15 cellular contexts compared by ENCODE assay signal in genomic region chr16:79784007-79784406, GRCh38.
DNase-seq lines count a peak whose midpoint lies in the region; ATAC-seq and TF ChIP-seq lines count a peak whose summit lies in the region.
"Had no signal": no experiment of that assay in that cellular context is flagged by ENCODE, and none has a peak within 500 bp of the region (broad histone marks: within the 10 kb centered on the region; RNA-seq: fewer than 3 reads in every experiment).

No MANE protein-coding gene starts in this region.

- no peaks in the 10 kb centered on the region for H3K9me2 ChIP-seq in hepatocyte (replicated peaks; ENCODE audit: insufficient read depth)

- in situ Hi-C loops in HAP-1 (cut with MboI; ENCODE audit: low sequenced_read_pairs), result no loop called here

- TF ChIP-seq CTCF in colonic mucosa (IDR thresholded peaks at IDR 0.05) (no peak), hepatocyte (IDR thresholded peaks at IDR 0.05; ENCODE audit: poor library complexity) (no peak), smooth muscle cell (IDR thresholded peaks at IDR 0.05; ENCODE audit: borderline replicate concordance, insufficient read depth, poor library complexity, severe bottlenecking) (no peak)

- H3K4me1 ChIP-seq in colonic mucosa, result no peaks in the 10 kb centered on the region
- H3K4me1 ChIP-seq in hepatocyte (ENCODE audit: insufficient read depth), result no peaks in the 10 kb centered on the region
- no peaks in the 10 kb centered on the region for H3K4me1 ChIP-seq in smooth muscle cell (ENCODE audit: low read depth)
- H3K4me1 ChIP-seq in HAP-1, result no peaks in the 10 kb centered on the region

- H3K9me3 ChIP-seq in colonic mucosa (no peaks in the 10 kb centered on the region), hepatocyte (ENCODE audit: low read depth) (no peaks in the 10 kb centered on the region), smooth muscle cell (replicated peaks; ENCODE audit: low read depth) (no peaks in the 10 kb centered on the region), HAP-1 (no peaks in the 10 kb centered on the region)

- H2AFZ ChIP-seq in hepatocyte (no peak overlapping the region), smooth muscle cell (ENCODE audit: low read depth) (no peak overlapping the region)
- H2AFZ ChIP-seq: GM23248 had no signal

- H3K36me3 ChIP-seq in colonic mucosa, result no peaks in the 10 kb centered on the region
- no peaks in the 10 kb centered on the region for H3K36me3 ChIP-seq in hepatocyte (replicated peaks; ENCODE audit: insufficient read depth, low read depth)
- no peaks in the 10 kb centered on the region for H3K36me3 ChIP-seq in smooth muscle cell (ENCODE audit: low read depth)
- H3K36me3 ChIP-seq in HAP-1 (replicated peaks), result no peaks in the 10 kb centered on the region

- no peaks in the 10 kb centered on the region for H3K79me2 ChIP-seq in hepatocyte
- H3K79me2 ChIP-seq in smooth muscle cell (ENCODE audit: low read depth), result no peaks in the 10 kb centered on the region

- no peak for ATAC-seq in GM21619 (IDR thresholded peaks at IDR 0.05; ENCODE audit: unreplicated experiment)

- DNase-seq in H4 (ENCODE audit: low spot score), result peak; percentile 63
- no peak for DNase-seq in colonic mucosa
- peak; percentile 24 for DNase-seq in hepatocyte (ENCODE audit: low spot score)
- DNase-seq in smooth muscle cell (lab: John Stamatoyannopoulos, UW; ENCODE audit: unreplicated experiment), result no peak
- no peak for DNase-seq in HAP-1 (ENCODE audit: low spot score in 2 of 2)
- no peak for DNase-seq in stimulated activated CD4-positive, alpha-beta T cell treated with anti-CD3 and anti-CD28 coated beads, Interleukin-15, amount 100 ng/mL, for 24 hours
- no peak for DNase-seq in iPS-NIHi7 (ENCODE audit: extremely low spot score)
- DNase-seq: ACHN; C1 segment of cervical spinal cord; CD4-positive, alpha-beta memory T cell; DND-41; GDM1; GM23248; H7 had no signal

- H3F3A ChIP-seq in smooth muscle cell (ENCODE audit: low read depth), result no peaks in the 10 kb centered on the region

- 57% methylated on average over 5 of the region's 5 CpGs for WGBS in hepatocyte (ENCODE audit: low lambda C conversion rate, missing lambda C conversion rate)
- WGBS in smooth muscle cell (ENCODE audit: low lambda C conversion rate), result 24% methylated on average over 5 of the region's 5 CpGs

- no peaks in the 10 kb centered on the region for H4K20me1 ChIP-seq in hepatocyte (ENCODE audit: insufficient read depth, poor library complexity, severe bottlenecking)
- H4K20me1 ChIP-seq in smooth muscle cell (ENCODE audit: low read depth), result no peaks in the 10 kb centered on the region

- H3K9ac ChIP-seq in colonic mucosa (ENCODE audit: low read depth in 2 of 2, low read length in 2 of 2), result no peak overlapping the region
- no peak overlapping the region for H3K9ac ChIP-seq in smooth muscle cell (ENCODE audit: low read depth)
- H3K9ac ChIP-seq: GM23248 had no signal

- H3K27me3 ChIP-seq in colonic mucosa (no peaks in the 10 kb centered on the region), hepatocyte (no peaks in the 10 kb centered on the region), smooth muscle cell (ENCODE audit: low read depth) (no peaks in the 10 kb centered on the region), HAP-1 (ENCODE audit: low read depth) (no peaks in the 10 kb centered on the region)

- H3K4me3 ChIP-seq in colonic mucosa (no peak overlapping the region), hepatocyte (no peak overlapping the region), smooth muscle cell (no peak overlapping the region), HAP-1 (no peak overlapping the region)
- H3K4me3 ChIP-seq: GM23248 had no signal

- intact Hi-C loops in colonic mucosa (cut with DNase I), result no loop called here

- H3K4me2 ChIP-seq in hepatocyte, result no peak overlapping the region
- H3K4me2 ChIP-seq in smooth muscle cell, result peak overlapping the region; percentile 4

- H3K27ac ChIP-seq in colonic mucosa (peak overlapping the region; percentile 2), hepatocyte (no peak overlapping the region), smooth muscle cell (ENCODE audit: low read depth) (peak overlapping the region; percentile 4)
- H3K27ac ChIP-seq: GM23248 had no signal

Comparison
In these comparisons a context has a peak if more than half of its experiments do, and no peak if none do; other contexts are left out.
1. DNase-seq: peak in H4 (single experiment) and hepatocyte (single experiment); none in colonic mucosa (single experiment), smooth muscle cell (single experiment), HAP-1 (0 of 2), stimulated activated CD4-positive, alpha-beta T cell treated with anti-CD3 and anti-CD28 coated beads, Interleukin-15, amount 100 ng/mL, for 24 hours (single experiment) and iPS-NIHi7 (single experiment).